Comparison of ENCODE assay signal across 8 cellular contexts in genomic region chr1:229714964-229715603, GRCh38.
DNase-seq lines count a peak whose midpoint lies in the region; ATAC-seq and TF ChIP-seq lines count a peak whose summit lies in the region.

No MANE protein-coding gene starts in this region.

- no peak overlapping the region for H3K4me3 Mint-ChIP-seq in naive B cell

- peaks cover 0 to 3% (median 1%) of the 10 kb centered on the region in 7 donors for H3K9me3 Mint-ChIP-seq in naive B cell

- H3K27ac Mint-ChIP-seq in naive B cell: no peak overlapping the region

- no peak overlapping the region for H3K4me3 ChIP-seq in gastrocnemius medialis

- no peaks in the 10 kb centered on the region for H3K27me3 ChIP-seq in gastrocnemius medialis

- TF ChIP-seq POLR2A in gastrocnemius medialis (IDR thresholded peaks at IDR 0.05): no peak

- H3K36me3 Mint-ChIP-seq in naive B cell: peaks cover 2 to 4% of the 10 kb centered on the region in 2 donors

- no peaks in the 10 kb centered on the region for H3K4me1 Mint-ChIP-seq in naive B cell

- no peak for TF ChIP-seq CTCF in gastrocnemius medialis (IDR thresholded peaks at IDR 0.05 in 4 of 5, conservative IDR thresholded peaks at IDR 0.05 in 1 of 5)

- no peaks in the 10 kb centered on the region for H3K4me1 ChIP-seq in gastrocnemius medialis

- H3K27me3 Mint-ChIP-seq in naive B cell: peaks cover 0 to 9% (median 0%) of the 10 kb centered on the region in 3 donors

- no peaks in the 10 kb centered on the region for H3K9me3 ChIP-seq in gastrocnemius medialis

- DNase-seq in CD1c-positive myeloid dendritic cell (ENCODE audit: extremely low spot score) (peak; percentile 18), NCI-H526 treated with DMSO at 0.1 percent for 48 hours (lab: John Stamatoyannopoulos, UW) (peak; percentile 21), naive B cell (no peak), NCI-H446 treated with DMSO at 0.1 percent for 48 hours (lab: John Stamatoyannopoulos, UW) (no peak), gastrocnemius medialis (no peak)
- DNase-seq in activated effector memory CD4-positive, alpha-beta T cell treated with anti-CD3 and anti-CD28 coated beads, Interleukin-2, amount 50 U/mL, for 16 hours: peak; percentile 81

- peak; percentile 82 for ATAC-seq in GM19467 (IDR thresholded peaks at IDR 0.05; ENCODE audit: unreplicated experiment)
- peak; percentile 27 to 33 for ATAC-seq in naive B cell (ENCODE audit: low read depth in 2 of 2)
- no peak for ATAC-seq in GM18873 (IDR thresholded peaks at IDR 0.05; ENCODE audit: low FRiP score, unreplicated experiment)
- ATAC-seq in gastrocnemius medialis: no peak

- intact Hi-C loops in gastrocnemius medialis (cut with DNase I; ENCODE audit: low total_unique reads): no loop called here

- no peak overlapping the region for H3K27ac ChIP-seq in gastrocnemius medialis

- no peaks in the 10 kb centered on the region for H3K36me3 ChIP-seq in gastrocnemius medialis

- in situ Hi-C loops in gastrocnemius medialis (cut with MboI; ENCODE audit: low sequenced_read_pairs in 4 of 4): no loop called here

Comparison
In these comparisons a context has a peak if more than half of its experiments do, and no peak if none do; other contexts are left out.
1. DNase-seq: peak in CD1c-positive myeloid dendritic cell (single experiment), NCI-H526 treated with DMSO at 0.1 percent for 48 hours (single experiment) and activated effector memory CD4-positive, alpha-beta T cell treated with anti-CD3 and anti-CD28 coated beads, Interleukin-2, amount 50 U/mL, for 16 hours (single experiment); none in naive B cell (single experiment), NCI-H446 treated with DMSO at 0.1 percent for 48 hours (single experiment) and gastrocnemius medialis (0 of 2).
2. ATAC-seq: peak in GM19467 (single experiment) and naive B cell (2 of 2); none in GM18873 (single experiment) and gastrocnemius medialis (0 of 2).